ENCODE assay signal across 8 cellular contexts in the genomic region with DNA sequence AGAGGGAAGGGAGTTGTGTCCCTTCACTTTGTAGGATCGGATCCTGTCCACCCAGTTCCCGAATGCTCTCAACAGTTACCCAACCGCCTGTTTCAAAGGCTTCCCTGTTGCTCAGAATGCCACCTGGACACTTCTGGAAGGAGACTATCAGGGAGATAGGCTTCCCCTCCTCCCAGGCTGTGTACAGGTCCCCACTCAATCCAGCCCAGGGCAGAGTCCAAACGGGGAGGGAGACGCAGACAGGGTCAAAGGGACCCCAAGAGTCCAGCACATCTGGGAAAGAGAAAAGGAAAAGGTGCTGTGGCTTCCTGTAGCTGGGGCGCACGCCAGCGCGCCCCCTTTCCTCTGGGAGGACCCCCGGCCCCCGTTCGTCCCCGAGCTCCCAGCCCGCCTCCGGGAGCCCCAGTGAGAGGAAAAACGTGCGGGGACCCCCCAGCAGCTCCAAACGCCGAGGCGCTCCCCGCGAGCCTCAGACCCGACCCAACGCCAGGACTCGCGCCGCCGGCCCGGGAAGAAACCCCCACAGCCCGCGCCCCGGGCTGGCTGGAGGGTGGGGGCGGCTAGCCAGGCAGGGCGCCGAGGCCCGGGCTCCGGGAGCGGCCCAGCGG. TPM values are rescaled to one million over a fixed set of nuclear protein-coding genes. Genes with fewer than 3 reads are reported as not detected.
DNase-seq lines count a peak whose midpoint lies in the region; ATAC-seq and TF ChIP-seq lines count a peak whose summit lies in the region.

No MANE protein-coding gene starts in this region.

- H3K36me3 ChIP-seq in BE2C, result peaks cover 34% of the 10 kb centered on the region
- no peaks in the 10 kb centered on the region for H3K36me3 ChIP-seq in endocrine pancreas (ENCODE audit: control insufficient read depth, insufficient read depth, low read length)

- ATAC-seq in GM18499 (IDR thresholded peaks at IDR 0.05; ENCODE audit: insufficient read depth, unreplicated experiment), result peak; percentile 7
- peak; percentile 11 for ATAC-seq in HG03135 (IDR thresholded peaks at IDR 0.05; ENCODE audit: unreplicated experiment)
- ATAC-seq in naive B cell (ENCODE audit: low read depth in 2 of 2), result peak; percentile 8 to 11
- ATAC-seq in HG03139 (IDR thresholded peaks at IDR 0.05; ENCODE audit: unreplicated experiment), result no peak

- no peaks in the 10 kb centered on the region for H3K36me3 Mint-ChIP-seq in naive B cell

- no peaks in the 10 kb centered on the region for H3K9me3 Mint-ChIP-seq in naive B cell

- TF ChIP-seq CTCF in BE2C (IDR thresholded peaks at IDR 0.05; ENCODE audit: low read depth, low read length), result no peak

- H3K4me1 ChIP-seq in BE2C, result peaks cover 3% of the 10 kb centered on the region
- peaks cover 7% of the 10 kb centered on the region for H3K4me1 ChIP-seq in endocrine pancreas (ENCODE audit: control insufficient read depth, insufficient read depth, low read length)

- DNase-seq in BE2C (no peak), SK-MEL-5 (ENCODE audit: low read depth, low spot score) (peak; percentile 47), naive B cell (no peak)
- no peak for DNase-seq in activated CD4-positive, alpha-beta T cell treated with anti-CD3 and anti-CD28 coated beads for 1 hour

- no peaks in the 10 kb centered on the region for H3K27me3 Mint-ChIP-seq in naive B cell

- H3K9me3 ChIP-seq in BE2C (no peaks in the 10 kb centered on the region), endocrine pancreas (ENCODE audit: control insufficient read depth, low read length) (no peaks in the 10 kb centered on the region)

- peak overlapping the region; percentile 84 to 96 (median 93) for H3K27ac Mint-ChIP-seq in naive B cell

- H3K4me3 ChIP-seq in BE2C (ENCODE audit: low read depth, low read length) (peak overlapping the region; percentile 90), endocrine pancreas (ENCODE audit: control insufficient read depth, insufficient read depth, low read length) (peak overlapping the region; percentile 96)

- H3K4me3 Mint-ChIP-seq in naive B cell, result peak overlapping the region; percentile 90 to 96 (median 92)

- in situ Hi-C loops in SK-MEL-5 (cut with HindIII; ENCODE audit: low pct_unique_long_range_greater_than_20kb, low sequenced_read_pairs), result loop anchor here (10.0 kb wide), 1 partner anchor 110 kb away; no protein-coding TSS in a partner anchor

- no peaks in the 10 kb centered on the region for H3K27me3 ChIP-seq in BE2C
- no peaks in the 10 kb centered on the region for H3K27me3 ChIP-seq in endocrine pancreas (ENCODE audit: control insufficient read depth, insufficient read depth, low read length)

- H3K4me1 Mint-ChIP-seq in naive B cell, result peaks cover 33 to 55% (median 49%) of the 10 kb centered on the region in 3 donors

- H3K9ac ChIP-seq in endocrine pancreas (ENCODE audit: control insufficient read depth, insufficient read depth, low read length), result peak overlapping the region; percentile 87

RNA-seq across cellular contexts. Expression of a gene that starts 0.6 kb away (rescaled TPM):
- 349 TPM for polyA plus RNA-seq in BE2C (2012; ENCODE audit: insufficient read depth, insufficient read length, low read depth)
- 469 and 490 TPM in 2 replicates for total RNA-seq in SK-MEL-5 (2014; rRNA removed; shearing (Covaris generic))
- 430 and 453 TPM in 2 replicates for polyA plus RNA-seq in SK-MEL-5 (2015; cell fraction: cytosol; rRNA removed)
- polyA plus RNA-seq in SK-MEL-5 (2015; cell fraction: nucleus; rRNA removed), result 102 and 104 TPM in 2 replicates
- polyA plus RNA-seq in naive B cell (ENCODE audit: low read depth in 6 of 6), result 10 to 100 TPM; 76.2 to 99.5 (median 82.9) TPM

RNA-seq across cellular contexts. Expression of a gene that starts 0.9 kb away (rescaled TPM):
- 4.9 TPM for polyA plus RNA-seq in BE2C (2012; ENCODE audit: insufficient read depth, insufficient read length, low read depth)
- total RNA-seq in SK-MEL-5 (2014; rRNA removed; shearing (Covaris generic)), result 1.4 and 1.7 TPM in 2 replicates
- polyA plus RNA-seq in SK-MEL-5 (2015; cell fraction: cytosol; rRNA removed), result 1.3 and 1.7 TPM in 2 replicates
- polyA plus RNA-seq in SK-MEL-5 (2015; cell fraction: nucleus; rRNA removed), result 29.9 and 30.4 TPM in 2 replicates
- under 1 TPM in 2 of 6 donors, not detected in 4; 0.18 to 0.61 TPM for polyA plus RNA-seq in naive B cell (ENCODE audit: low read depth in 6 of 6)

RNA-seq across cellular contexts. Expression of a gene that starts 18.9 kb away (rescaled TPM):
- polyA plus RNA-seq in BE2C (2012; ENCODE audit: insufficient read depth, insufficient read length, low read depth), result 240 TPM
- total RNA-seq in SK-MEL-5 (2014; rRNA removed; shearing (Covaris generic)), result 35.8 and 39.3 TPM in 2 replicates
- 34.6 and 68.0 TPM in 2 replicates for polyA plus RNA-seq in SK-MEL-5 (2015; cell fraction: cytosol; rRNA removed)
- polyA plus RNA-seq in SK-MEL-5 (2015; cell fraction: nucleus; rRNA removed), result 8.2 and 11.0 TPM in 2 replicates
- polyA plus RNA-seq in naive B cell (ENCODE audit: low read depth in 6 of 6), result 10 to 100 TPM; 21.6 to 40.5 (median 28.1) TPM

RNA-seq across cellular contexts. Expression of a gene that starts 18.9 kb away (rescaled TPM):
- polyA plus RNA-seq in BE2C (2012; ENCODE audit: insufficient read depth, insufficient read length, low read depth), result 109 TPM
- 50.3 and 64.2 TPM in 2 replicates for total RNA-seq in SK-MEL-5 (2014; rRNA removed; shearing (Covaris generic))
- 47.6 and 69.0 TPM in 2 replicates for polyA plus RNA-seq in SK-MEL-5 (2015; cell fraction: cytosol; rRNA removed)
- polyA plus RNA-seq in SK-MEL-5 (2015; cell fraction: nucleus; rRNA removed), result 21.6 and 37.5 TPM in 2 replicates
- 100 to 1,000 TPM in 1 of 6 donors, 10 to 100 TPM in 5; 77.6 to 142 (median 94.1) TPM for polyA plus RNA-seq in naive B cell (ENCODE audit: low read depth in 6 of 6)

RNA-seq across cellular contexts. Expression of a gene that starts 27.2 kb away (rescaled TPM):
- polyA plus RNA-seq in BE2C (2012; ENCODE audit: insufficient read depth, insufficient read length, low read depth), result 1,628 TPM
- 2,381 and 2,529 TPM in 2 replicates for total RNA-seq in SK-MEL-5 (2014; rRNA removed; shearing (Covaris generic))
- 2,546 and 3,044 TPM in 2 replicates for polyA plus RNA-seq in SK-MEL-5 (2015; cell fraction: cytosol; rRNA removed)
- 976 and 1,209 TPM in 2 replicates for polyA plus RNA-seq in SK-MEL-5 (2015; cell fraction: nucleus; rRNA removed)
- polyA plus RNA-seq in naive B cell (ENCODE audit: low read depth in 6 of 6), result 1,000 to 10,000 TPM in 5 of 6 donors, 100 to 1,000 TPM in 1; 715 to 1,392 (median 1,075) TPM
